In genomic region chr20:58137236-58137635, GRCh38 we compare ENCODE assay signal across 16 cellular contexts.
DNase-seq lines count a peak whose midpoint lies in the region; ATAC-seq and TF ChIP-seq lines count a peak whose summit lies in the region.
"Had no signal": no experiment of that assay in that cellular context is flagged by ENCODE, and none has a peak within 500 bp of the region (broad histone marks: within the 10 kb centered on the region; RNA-seq: fewer than 3 reads in every experiment).

No MANE protein-coding gene starts in this region.

- ATAC-seq in lower lobe of right lung (no peak), mucosa of descending colon (no peak), GM18519 (IDR thresholded peaks at IDR 0.05; ENCODE audit: low FRiP score, unreplicated experiment) (no peak)
- ATAC-seq: CD8-positive, alpha-beta T cell had no signal

- no peak overlapping the region for H3K27ac ChIP-seq in H9 (ENCODE audit: insufficient read length, low read depth, low read length)
- H3K27ac ChIP-seq in lower lobe of right lung: no peak overlapping the region
- H3K27ac ChIP-seq: BLaER1 treated with 17β-estradiol and CSF1 and Interleukin-3, amounts not matched to agents 10 nM and 100 nM had no signal

- H3K56ac ChIP-seq in H9 (ENCODE audit: insufficient read length, low read depth, low read length): no peak overlapping the region

- no peaks in the 10 kb centered on the region for H3K79me2 ChIP-seq in H9 (ENCODE audit: insufficient read depth, low read length)

- no peak overlapping the region for H3T11ph ChIP-seq in H9 (ENCODE audit: low read length)

- H3K36me3 Mint-ChIP-seq in H9 (ENCODE audit: insufficient read depth in 1 of 3, low read depth in 3 of 3) (no peaks in the 10 kb centered on the region), brain (no peaks in the 10 kb centered on the region), type B pancreatic cell (no peaks in the 10 kb centered on the region)
- H3K36me3 Mint-ChIP-seq: CD8-positive, alpha-beta T cell had no signal

- H3K4me1 ChIP-seq in H9 (ENCODE audit: insufficient read depth, low read length) (no peaks in the 10 kb centered on the region), lower lobe of right lung (no peaks in the 10 kb centered on the region), mucosa of descending colon (ENCODE audit: low read depth) (peaks cover 5% of the 10 kb centered on the region)
- H3K4me1 ChIP-seq: HAP-1 had no signal

- no peak overlapping the region for H2BK5ac ChIP-seq in H9 (ENCODE audit: insufficient read length, low read length)

- DNase-seq in H9 (peak; percentile 17), lower leg skin (ENCODE audit: low spot score in 2 of 2) (peak; percentile 9 to 43), type B pancreatic cell (ENCODE audit: extremely low spot score, unreplicated experiment) (peak; percentile 29), lower lobe of right lung (no peak), mucosa of descending colon (no peak), NCI-H1105 treated with DMSO at 0.1 percent for 48 hours (lab: John Stamatoyannopoulos, UW) (no peak)
- DNase-seq: 8988T; Calu3; CD8-positive, alpha-beta T cell; DMS79 treated with DMSO at 0.1 percent for 48 hours; GF-D8 had no signal

- H2BK12ac ChIP-seq in H9 (ENCODE audit: insufficient read length, low read depth, low read length): no peak overlapping the region

- no peak overlapping the region for H3K9ac ChIP-seq in H9 (ENCODE audit: extremely low read depth, insufficient read length, low read length)
- H3K9ac ChIP-seq: BLaER1 treated with 17β-estradiol and CSF1 and Interleukin-3, amounts not matched to agents 10 nM and 100 nM had no signal

- no peak overlapping the region for H2AK5ac ChIP-seq in H9 (ENCODE audit: insufficient read length, low read length)

- no peak overlapping the region for H4K5ac ChIP-seq in H9 (ENCODE audit: insufficient read length, low read depth, low read length)

- H3K27me3 Mint-ChIP-seq in H9 (ENCODE audit: low read depth) (peaks cover 30% of the 10 kb centered on the region), brain (peaks cover 4% of the 10 kb centered on the region), type B pancreatic cell (peaks cover 37% of the 10 kb centered on the region)

- no peaks in the 10 kb centered on the region for H3K9me3 ChIP-seq in H9 (ENCODE audit: control insufficient read depth, low read depth, low read length)
- H3K9me3 ChIP-seq in lower lobe of right lung: no peaks in the 10 kb centered on the region
- no peaks in the 10 kb centered on the region for H3K9me3 ChIP-seq in mucosa of descending colon
- H3K9me3 ChIP-seq: BLaER1 treated with 17β-estradiol and CSF1 and Interleukin-3, amounts not matched to agents 10 nM and 100 nM; HAP-1 had no signal

- H3K23me2 ChIP-seq in H9 (ENCODE audit: insufficient read length, low read depth, low read length, poor library complexity, severe bottlenecking): no peaks in the 10 kb centered on the region

- no peak overlapping the region for H4K91ac ChIP-seq in H9 (ENCODE audit: insufficient read length, low read depth, low read length)

- no peak overlapping the region for H2AFZ ChIP-seq in H9 (ENCODE audit: low read length)

- H3K4ac ChIP-seq in H9 (ENCODE audit: low read depth, low read length): no peak overlapping the region

- H4K8ac ChIP-seq in H9 (replicated peaks; ENCODE audit: insufficient read length, low read depth, low read length): no peak overlapping the region

- H3K4me3 Mint-ChIP-seq in H9 (no peak overlapping the region), brain (peak overlapping the region in 1 of 5 experiments; percentile 22), type B pancreatic cell (no peak overlapping the region)
- H3K4me3 Mint-ChIP-seq: B cell; CD8-positive, alpha-beta T cell had no signal

- TF ChIP-seq POLR2A in lower leg skin (IDR thresholded peaks at IDR 0.05): no peak

- H3K79me1 ChIP-seq in H9 (ENCODE audit: insufficient read depth, low read depth, low read length, poor library complexity, severe bottlenecking): no peaks in the 10 kb centered on the region

- H3K14ac ChIP-seq in H9 (ENCODE audit: insufficient read depth, low read length): no peak overlapping the region; the same call in 1 of the 2 replicates

- no peak overlapping the region for H3K23ac ChIP-seq in H9 (ENCODE audit: insufficient read length, low read depth, low read length)

- no peaks in the 10 kb centered on the region for H4K20me1 ChIP-seq in H9 (ENCODE audit: control insufficient read depth, insufficient read depth, insufficient read length)
- H4K20me1 ChIP-seq: BLaER1 treated with 17β-estradiol and CSF1 and Interleukin-3, amounts not matched to agents 10 nM and 100 nM had no signal

- H2BK120ac ChIP-seq in H9 (ENCODE audit: low read depth, low read length, poor library complexity, severe bottlenecking): no peak overlapping the region

- H3K4me1 Mint-ChIP-seq in H9: peaks cover 18 to 23% of the 10 kb centered on the region in 2 experiments
- H3K4me1 Mint-ChIP-seq in brain: peaks cover 48% of the 10 kb centered on the region
- peaks cover 31% of the 10 kb centered on the region for H3K4me1 Mint-ChIP-seq in type B pancreatic cell (ENCODE audit: unreplicated experiment)
- H3K4me1 Mint-ChIP-seq: B cell had no signal

- H3K27ac Mint-ChIP-seq in H9: no peak overlapping the region
- H3K27ac Mint-ChIP-seq in brain: peak overlapping the region in 4 of 5 experiments; percentile 41 to 79 (median 66)
- H3K27ac Mint-ChIP-seq in type B pancreatic cell: no peak overlapping the region
- H3K27ac Mint-ChIP-seq: B cell; CD8-positive, alpha-beta T cell had no signal

- WGBS in H9 (ENCODE audit: extremely low coverage, insufficient read length, low lambda C conversion rate): no CpG with 5 or more reads among the region's 7 CpGs
- 91 to 93% methylated on average over 7 of the region's 7 CpGs for WGBS in lower leg skin, 2 donors

- intact Hi-C loops in lower leg skin (cut with DNase I; ENCODE audit: low total_unique reads) (no loop called here), lower lobe of right lung (cut with DNase I) (no loop called here), mucosa of descending colon (cut with DNase I, micrococcal nuclease) (no loop called here)

- no peak overlapping the region for H3K4me2 ChIP-seq in H9 (ENCODE audit: insufficient read depth, insufficient read length, low read length)
- H3K4me2 ChIP-seq: BLaER1 treated with 17β-estradiol and CSF1 and Interleukin-3, amounts not matched to agents 10 nM and 100 nM had no signal

- H3K4me3 ChIP-seq in lower leg skin (ENCODE audit: low read depth, poor library complexity, severe bottlenecking) (no peak overlapping the region), lower lobe of right lung (no peak overlapping the region), mucosa of descending colon (no peak overlapping the region)
- H3K4me3 ChIP-seq: BLaER1 treated with 17β-estradiol and CSF1 and Interleukin-3, amounts not matched to agents 10 nM and 100 nM; HAP-1 had no signal

- no peak overlapping the region for H2BK20ac ChIP-seq in H9 (ENCODE audit: low read depth, low read length, poor library complexity, severe bottlenecking)

- H3K27me3 ChIP-seq in H9 (ENCODE audit: insufficient read depth, low read length) (no peaks in the 10 kb centered on the region), lower lobe of right lung (ENCODE audit: low read depth) (peaks cover 36% of the 10 kb centered on the region)

- TF ChIP-seq CTCF in H9 (conservative IDR thresholded peaks at IDR 0.05) (no peak), brain (conservative IDR thresholded peaks at IDR 0.05) (no peak), lower leg skin (IDR thresholded peaks at IDR 0.05) (no peak), type B pancreatic cell (conservative IDR thresholded peaks at IDR 0.05) (no peak), lower lobe of right lung (IDR thresholded peaks at IDR 0.05) (no peak), mucosa of descending colon (IDR thresholded peaks at IDR 0.05) (no peak)

- H3K9me3 Mint-ChIP-seq in H9 (no peaks in the 10 kb centered on the region), brain (peaks cover 0 to 11% (median 4%) of the 10 kb centered on the region in 5 experiments), type B pancreatic cell (peaks cover 6% of the 10 kb centered on the region)
- H3K9me3 Mint-ChIP-seq: CD8-positive, alpha-beta T cell had no signal

- H2BK15ac ChIP-seq in H9 (ENCODE audit: low read depth, low read length): no peak overlapping the region

- H3K36me3 ChIP-seq in lower lobe of right lung (no peaks in the 10 kb centered on the region), mucosa of descending colon (ENCODE audit: low read depth) (no peaks in the 10 kb centered on the region)
- H3K36me3 ChIP-seq: BLaER1 treated with 17β-estradiol and CSF1 and Interleukin-3, amounts not matched to agents 10 nM and 100 nM; HAP-1 had no signal

- H3K18ac ChIP-seq in H9 (ENCODE audit: insufficient read length, low read depth, low read length): no peak overlapping the region

Comparison
In these comparisons a context has a peak if more than half of its experiments do, and no peak if none do; other contexts are left out.
1. DNase-seq: peak in H9 (single experiment), lower leg skin (2 of 2) and type B pancreatic cell (single experiment); none in lower lobe of right lung (single experiment), mucosa of descending colon (0 of 3) and NCI-H1105 treated with DMSO at 0.1 percent for 48 hours (single experiment).
2. H3K27ac Mint-ChIP-seq: peak in brain (4 of 5); none in H9 (0 of 3) and type B pancreatic cell (single experiment).